In the genomic region with DNA sequence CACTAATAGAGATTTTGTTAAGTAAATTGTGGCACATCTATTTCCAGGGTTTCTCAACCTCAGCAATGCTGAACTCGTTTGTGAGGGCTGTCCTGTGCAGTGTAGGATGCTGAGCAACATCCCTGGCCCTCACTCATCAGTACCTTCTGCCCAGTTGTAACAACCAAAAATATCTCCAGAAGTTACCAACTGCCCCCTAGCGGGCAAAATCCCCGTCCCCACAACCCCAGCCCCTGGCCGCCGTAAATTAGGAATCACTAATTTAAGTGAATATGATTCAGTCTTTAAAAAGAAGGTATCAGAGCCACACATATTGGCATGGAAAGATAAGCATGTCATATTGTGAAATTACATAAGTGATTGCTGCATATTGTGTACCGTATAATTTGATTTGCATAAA, we compare ENCODE assay signal across 8 cellular contexts.
DNase-seq lines count a peak whose midpoint lies in the region; ATAC-seq, FAIRE-seq and TF ChIP-seq lines count a peak whose summit lies in the region.

No MANE protein-coding gene starts in this region.

- CTCF ChIA-PET in GM12878 (lab: Yijun Ruan, JAX) = interaction anchor here (5.3 kb wide), 1 partner anchor 96 kb away, joined by 45 read pairs; no protein-coding TSS in a partner anchor

- no TSS peak for BruUV-seq in GM12878 (replicated peaks; lab: Mats Ljungman, UMichigan)

- ATAC-seq in GM12878 = no peak
- ATAC-seq in HG03439 (IDR thresholded peaks at IDR 0.05; ENCODE audit: unreplicated experiment) = no peak
- ATAC-seq in GM18520 (IDR thresholded peaks at IDR 0.05; ENCODE audit: unreplicated experiment) = no peak

- 0 out of 2 replicates have a peak, but pooled peaks have one; percentile 23 for TF ChIP-seq RAD21 in GM12878 (IDR thresholded peaks at IDR 0.05; ENCODE audit: insufficient read depth, low read depth, low read length)

- no peak for TF ChIP-seq POLR2A in GM12878 (IDR thresholded peaks at IDR 0.05; ENCODE audit: low read depth, low read length)

- H3K4me3 ChIP-seq in Loucy (ENCODE audit: low read length, poor library complexity, severe bottlenecking) (no peak overlapping the region), GM12878 (no peak overlapping the region)

- RAD21 ChIA-PET in GM12878 (lab: Charles Lee; ENCODE audit: unreplicated experiment) = interaction anchor here (1.3 to 1.6 kb wide), 2 partner anchors 96 to 617 kb away, joined by 4 to 6 read pairs; a partner anchor contains a TSS

- TF ChIP-seq CTCF in Loucy (conservative IDR thresholded peaks at IDR 0.05; ENCODE audit: low read length) (peak; percentile 58), GM12878 (IDR thresholded peaks at IDR 0.05 in 2 of 3, conservative IDR thresholded peaks at IDR 0.05 in 1 of 3; ENCODE audit: control insufficient read depth in 2 of 3, extremely low read depth in 1 of 3, insufficient read depth in 1 of 3, low read depth in 3 of 3, low read length in 3 of 3) (peak in 2 of 3 experiments; percentile 34 to 42; a peak in 4 of 6 replicates)

- no peaks in the 10 kb centered on the region for H3F3A ChIP-seq in Loucy (ENCODE audit: low read depth)

- H3K27ac ChIP-seq in GM12878 (ENCODE audit: control insufficient read depth, insufficient read depth) = no peak overlapping the region
- H3K27ac ChIP-seq in caudate nucleus (ENCODE audit: low read depth, low read length) = no peak overlapping the region

- H3K9ac ChIP-seq in Loucy (ENCODE audit: low read depth, low read length, poor library complexity, severe bottlenecking) = no peak overlapping the region
- no peak overlapping the region for H3K9ac ChIP-seq in GM12878 (ENCODE audit: control insufficient read depth, insufficient read depth, low read length)

- H3K27me3 ChIP-seq in Loucy (ENCODE audit: insufficient read depth, low read length, poor library complexity, severe bottlenecking) (no peaks in the 10 kb centered on the region), GM12878 (replicated peaks in 1 of 2; ENCODE audit: control insufficient read depth in 2 of 2, insufficient read depth in 2 of 2, low read length in 1 of 2) (no peaks in the 10 kb centered on the region; a peak in 1 of 4 replicates)

- TF ChIP-seq EP300 in GM12878 (IDR thresholded peaks at IDR 0.05; ENCODE audit: borderline replicate concordance in 1 of 2, control insufficient read depth in 1 of 2, low read depth in 2 of 2, low read length in 2 of 2) = no peak

- no peak overlapping the region for H2AFZ ChIP-seq in Loucy (ENCODE audit: low read length)
- H2AFZ ChIP-seq in GM12878 (ENCODE audit: control insufficient read depth, low read depth, low read length) = no peak overlapping the region

- H3K9me3 ChIP-seq in Loucy (ENCODE audit: insufficient read depth, low read depth, low read length) (no peaks in the 10 kb centered on the region), GM12878 (replicated peaks; ENCODE audit: control insufficient read depth, insufficient read depth, low read length) (no peaks in the 10 kb centered on the region)

- WGBS in GM12878 (ENCODE audit: insufficient coverage, insufficient replicate concordance, low lambda C conversion rate, missing lambda C conversion rate) = 17% methylated on average over 6 of the region's 6 CpGs

- no peaks in the 10 kb centered on the region for H3K36me3 ChIP-seq in Loucy (ENCODE audit: insufficient read depth, low read length)
- H3K36me3 ChIP-seq in GM12878 (ENCODE audit: control insufficient read depth in 2 of 2, insufficient read depth in 2 of 2, low read length in 1 of 2) = no peaks in the 10 kb centered on the region

- H3K79me2 ChIP-seq in Loucy (ENCODE audit: insufficient read depth, low read length) (no peaks in the 10 kb centered on the region), GM12878 (ENCODE audit: control insufficient read depth, insufficient read depth, low read length) (no peaks in the 10 kb centered on the region)

- peak; percentile 42 for DNase-seq in ELF-1 (ENCODE audit: low read depth, low spot score)
- DNase-seq in GM12878 (ENCODE audit: low read depth, low spot score) = no peak
- DNase-seq in myocyte (ENCODE audit: low read depth) = peak; percentile 7
- DNase-seq in caudate nucleus (lab: John Stamatoyannopoulos, UW) = no peak
- DNase-seq in NCI-H1092 treated with DMSO at 0.1 percent for 48 hours (lab: John Stamatoyannopoulos, UW) = no peak

- in situ Hi-C loops in GM12878 (cut with MboI) = loop anchor here (10.0 kb wide), 2 partner anchors 1052 to 1112 kb away; no protein-coding TSS in a partner anchor

- FAIRE-seq in GM12878 (lab: Jason Lieb, UNC) = no peak

- SMC1A ChIA-PET in GM12878 (lab: Charles Lee; ENCODE audit: uncharacterized antibody, unreplicated experiment) = interaction anchor here (5.0 kb wide), 1 partner anchor 95 kb away, joined by 38 read pairs; no protein-coding TSS in a partner anchor

- intact Hi-C loops in GM12878 (cut with micrococcal nuclease; ENCODE audit: unreplicated experiment) = loop anchor here (5.0 to 10.0 kb wide), 4 partner anchors 272 to 1109 kb away; a partner anchor contains a TSS

- POLR2A ChIA-PET in GM12878 (lab: Charles Lee) = no interaction called here

- H4K20me1 ChIP-seq in Loucy (ENCODE audit: insufficient read depth, low read length, poor library complexity, severe bottlenecking) (no peaks in the 10 kb centered on the region), GM12878 (ENCODE audit: control insufficient read depth, insufficient read depth) (no peaks in the 10 kb centered on the region)

- no peak overlapping the region for H3K4me2 ChIP-seq in Loucy (ENCODE audit: low read depth, low read length, poor library complexity, severe bottlenecking)
- no peak overlapping the region for H3K4me2 ChIP-seq in GM12878 (ENCODE audit: control insufficient read depth, insufficient read depth)

- no peaks in the 10 kb centered on the region for H3K4me1 ChIP-seq in Loucy (ENCODE audit: insufficient read depth, low read length, poor library complexity, severe bottlenecking)
- H3K4me1 ChIP-seq in GM12878 (ENCODE audit: control insufficient read depth, insufficient read depth, low read length) = no peaks in the 10 kb centered on the region; the same call in 1 of the 2 replicates

- H3K9me2 ChIP-seq in Loucy (replicated peaks; ENCODE audit: low read depth, low read length) = no peaks in the 10 kb centered on the region

TF ChIP-seq in GM12878, 131 proteins besides CTCF, POLR2A, EP300 and RAD21:
- no peak for TF ChIP-seq RBBP5 (conservative IDR thresholded peaks at IDR 0.05)
- TF ChIP-seq CBFB (IDR thresholded peaks at IDR 0.05; ENCODE audit: low read depth) = no peak
- TF ChIP-seq, protein P1, sequence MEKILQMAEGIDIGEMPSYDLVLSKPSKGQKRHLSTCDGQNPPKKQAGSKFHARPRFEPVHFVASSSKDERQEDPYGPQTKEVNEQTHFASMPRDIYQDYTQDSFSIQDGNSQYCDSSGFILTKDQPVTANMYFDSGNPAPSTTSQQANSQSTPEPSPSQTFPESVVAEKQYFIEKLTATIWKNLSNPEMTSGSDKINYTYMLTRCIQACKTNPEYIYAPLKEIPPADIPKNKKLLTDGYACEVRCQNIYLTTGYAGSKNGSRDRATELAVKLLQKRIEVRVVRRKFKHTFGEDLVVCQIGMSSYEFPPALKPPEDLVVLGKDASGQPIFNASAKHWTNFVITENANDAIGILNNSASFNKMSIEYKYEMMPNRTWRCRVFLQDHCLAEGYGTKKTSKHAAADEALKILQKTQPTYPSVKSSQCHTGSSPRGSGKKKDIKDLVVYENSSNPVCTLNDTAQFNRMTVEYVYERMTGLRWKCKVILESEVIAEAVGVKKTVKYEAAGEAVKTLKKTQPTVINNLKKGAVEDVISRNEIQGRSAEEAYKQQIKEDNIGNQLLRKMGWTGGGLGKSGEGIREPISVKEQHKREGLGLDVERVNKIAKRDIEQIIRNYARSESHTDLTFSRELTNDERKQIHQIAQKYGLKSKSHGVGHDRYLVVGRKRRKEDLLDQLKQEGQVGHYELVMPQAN (conservative IDR thresholded peaks at IDR 0.05) = no peak
- no peak for TF ChIP-seq PAX8 (IDR thresholded peaks at IDR 0.05)
- no peak for TF ChIP-seq BHLHE40 (IDR thresholded peaks at IDR 0.05; ENCODE audit: borderline replicate concordance in 1 of 2, low read depth in 2 of 2, low read length in 1 of 2)
- no peak for TF ChIP-seq WRNIP1 (IDR thresholded peaks at IDR 0.05; ENCODE audit: borderline replicate concordance, low read depth, low read length)
- no peak; the same call in 1 of the 2 replicates for TF ChIP-seq SMC3 (IDR thresholded peaks at IDR 0.05; ENCODE audit: borderline replicate concordance, low read length)
TF ChIP-seq in GM12878: peak in this region for 0.

Comparison
In these comparisons a context has a peak if more than half of its experiments do, and no peak if none do; other contexts are left out.
1. DNase-seq: peak in ELF-1 (single experiment) and myocyte (single experiment); none in GM12878 (single experiment), caudate nucleus (0 of 61) and NCI-H1092 treated with DMSO at 0.1 percent for 48 hours (single experiment).